Comparison of ENCODE assay signal across 24 cellular contexts in genomic region chr3:58564054-58564453, GRCh38. TPM values are rescaled to one million over a fixed set of nuclear protein-coding genes. Genes with fewer than 3 reads are reported as not detected.
DNase-seq lines count a peak whose midpoint lies in the region; ATAC-seq, FAIRE-seq and TF ChIP-seq lines count a peak whose summit lies in the region.
"Had no signal": no experiment of that assay in that cellular context is flagged by ENCODE, and none has a peak within 500 bp of the region (broad histone marks: within the 10 kb centered on the region; RNA-seq: fewer than 3 reads in every experiment).

No MANE protein-coding gene starts in this region.

- intact Hi-C loops in IMR-90 (cut with micrococcal nuclease) = loop anchor here (5.0 to 10.0 kb wide), 3 partner anchors 258 to 1071 kb away; no protein-coding TSS in a partner anchor
- intact Hi-C loops in K562 (cut with micrococcal nuclease) = no loop called here
- intact Hi-C loops in ascending aorta (cut with DNase I) = no loop called here

- BruUV-seq in IMR-90 (replicated peaks; lab: Mats Ljungman, UMichigan) = no TSS peak
- no TSS peak for BruUV-seq in K562 (replicated peaks; lab: Mats Ljungman, UMichigan)

- H4K20me1 ChIP-seq in GM23248 (ENCODE audit: insufficient read depth) (no peaks in the 10 kb centered on the region), IMR-90 (ENCODE audit: insufficient read depth, low read length) (no peaks in the 10 kb centered on the region), K562 (replicated peaks; ENCODE audit: control insufficient read depth, insufficient read depth, low read length) (peaks cover 3% of the 10 kb centered on the region; the same call in 1 of the 2 replicates)

- H3K23ac ChIP-seq in IMR-90 (ENCODE audit: low read depth, low read length) (no peak overlapping the region), neuronal stem cell (ENCODE audit: low read depth, low read length, poor library complexity) (no peak overlapping the region)

- no peaks in the 10 kb centered on the region for H3K79me2 ChIP-seq in GM23248 (ENCODE audit: insufficient read depth)
- no peaks in the 10 kb centered on the region for H3K79me2 ChIP-seq in K562 (ENCODE audit: control insufficient read depth, insufficient read depth, low read length)

- DNase-seq in GM23248 = no peak
- no peak for DNase-seq in IMR-90
- DNase-seq in K562 (ENCODE audit: extremely low read depth in 1 of 4, low spot score in 3 of 4) = no peak
- no peak for DNase-seq in neuronal stem cell (ENCODE audit: low spot score)
- DNase-seq in kidney glomerular epithelial cell (lab: John Stamatoyannopoulos, UW) = no peak
- no peak for DNase-seq in occipital lobe (lab: John Stamatoyannopoulos, UW)
- DNase-seq in ascending aorta (ENCODE audit: low spot score in 2 of 2) = no peak
- DNase-seq: DMS79 treated with DMSO at 0.1 percent for 48 hours, GF-D8, H7, Karpas-422, NCI-H1092, NCI-H1436, NCI-H187, NCI-H2081 treated with DMSO at 0.1 percent for 48 hours, NCI-H2171, NCI-H510A, NCI-H69, SJCRH30 had no signal

- no peak overlapping the region for H3K4me2 ChIP-seq in GM23248 (ENCODE audit: unreplicated experiment)
- H3K4me2 ChIP-seq in IMR-90 (ENCODE audit: low read depth, low read length) = no peak overlapping the region
- no peak overlapping the region for H3K4me2 ChIP-seq in K562 (ENCODE audit: insufficient read depth, low read length)
- H3K4me2 ChIP-seq in neuronal stem cell (ENCODE audit: insufficient read depth, low read length, poor library complexity, severe bottlenecking) = no peak overlapping the region

- H3K4me1 ChIP-seq in GM23248 (ENCODE audit: insufficient read depth) = peaks cover 38% of the 10 kb centered on the region
- H3K4me1 ChIP-seq in IMR-90 (ENCODE audit: control insufficient read depth, insufficient read depth, low read length) = peaks cover 4% of the 10 kb centered on the region; the same call in 1 of the 2 replicates
- no peaks in the 10 kb centered on the region for H3K4me1 ChIP-seq in K562 (replicated peaks in 1 of 2; ENCODE audit: control insufficient read depth in 2 of 2, insufficient read depth in 2 of 2, low read length in 2 of 2)
- peaks cover 11 to 20% of the 10 kb centered on the region in 2 donors for H3K4me1 ChIP-seq in neuronal stem cell (ENCODE audit: control insufficient read depth in 2 of 2, insufficient read depth in 1 of 2, low read depth in 1 of 2, low read length in 2 of 2)
- no peaks in the 10 kb centered on the region for H3K4me1 ChIP-seq in ascending aorta

- FAIRE-seq in K562 (lab: Jason Lieb, UNC) = no peak
- FAIRE-seq: GM12891 had no signal

- H3K27ac ChIP-seq in GM23248 (peak overlapping the region; percentile 47; the same call in 1 of the 2 replicates), IMR-90 (ENCODE audit: insufficient read depth, low read length) (no peak overlapping the region), K562 (ENCODE audit: extremely low read depth, low read depth, low read length) (no peak overlapping the region), neuronal stem cell (replicated peaks; ENCODE audit: low read length) (no peak overlapping the region), ascending aorta (no peak overlapping the region)
- H3K27ac ChIP-seq: HL-60, SJCRH30 had no signal

- H3K9me1 ChIP-seq in IMR-90 (ENCODE audit: insufficient read depth, low read length) = peaks cover 17% of the 10 kb centered on the region
- no peaks in the 10 kb centered on the region for H3K9me1 ChIP-seq in K562 (ENCODE audit: control insufficient read depth, insufficient read depth, low read length)

- no peak overlapping the region for H2BK5ac ChIP-seq in IMR-90 (ENCODE audit: low read depth, low read length, poor library complexity, severe bottlenecking)
- H2BK5ac ChIP-seq in neuronal stem cell (ENCODE audit: low read length) = peak overlapping the region; percentile 14

- 0 out of 2 replicates have a peak, but pooled peaks cover 16% of the 10 kb centered on the region for H3F3A ChIP-seq in GM23248 (ENCODE audit: insufficient read depth)

- H2BK120ac ChIP-seq in IMR-90 (ENCODE audit: low read depth, low read length) (peak overlapping the region; percentile 82), neuronal stem cell (ENCODE audit: low read depth, low read length) (no peak overlapping the region)

- dilution Hi-C loops in IMR-90 (cut with HindIII; ENCODE audit: low sequenced_read_pairs, unreplicated experiment) = no loop called here

- no peak for TF ChIP-seq RAD21 in IMR-90 (IDR thresholded peaks at IDR 0.05; ENCODE audit: low read length)
- TF ChIP-seq RAD21 in K562 (CRISPR knock-in tag; conservative IDR thresholded peaks at IDR 0.05 in 1 of 2, IDR thresholded peaks at IDR 0.05 in 1 of 2) = no peak

- no peak overlapping the region for H3K4me3 ChIP-seq in GM23248
- no peak overlapping the region for H3K4me3 ChIP-seq in IMR-90 (ENCODE audit: insufficient read depth, low read depth, low read length)
- no peak overlapping the region for H3K4me3 ChIP-seq in K562
- H3K4me3 ChIP-seq in neuronal stem cell (ENCODE audit: low read length in 2 of 2) = no peak overlapping the region
- no peak overlapping the region for H3K4me3 ChIP-seq in ascending aorta
- H3K4me3 ChIP-seq: Peyer's patch, SJCRH30 had no signal

- H3K27me3 ChIP-seq in GM23248 (replicated peaks; ENCODE audit: insufficient read depth) = no peaks in the 10 kb centered on the region
- no peaks in the 10 kb centered on the region for H3K27me3 ChIP-seq in IMR-90 (ENCODE audit: control insufficient read depth, insufficient read depth, low read length)
- peaks cover 0 to 43% of the 10 kb centered on the region in 2 experiments; a peak in 2 of 5 replicates for H3K27me3 ChIP-seq in K562 (ENCODE audit: control insufficient read depth in 2 of 2, insufficient read depth in 2 of 2, low read length in 2 of 2)
- H3K27me3 ChIP-seq in neuronal stem cell (ENCODE audit: control insufficient read depth in 3 of 3, insufficient read depth in 3 of 3, low read depth in 1 of 3, low read length in 3 of 3) = no peaks in the 10 kb centered on the region
- H3K27me3 ChIP-seq in ascending aorta = no peaks in the 10 kb centered on the region
- H3K27me3 ChIP-seq: Peyer's patch, SJCRH30 had no signal

- TF ChIP-seq EP300 in K562 (IDR thresholded peaks at IDR 0.05; ENCODE audit: low read length) = no peak

- TF ChIP-seq CTCF in IMR-90 (conservative IDR thresholded peaks at IDR 0.05; ENCODE audit: low read depth, low read length) (no peak), K562 (IDR thresholded peaks at IDR 0.05 in 2 of 3, conservative IDR thresholded peaks at IDR 0.05 in 1 of 3; ENCODE audit: insufficient read depth in 2 of 3, low read depth in 1 of 3, low read length in 3 of 3) (no peak), ascending aorta (IDR thresholded peaks at IDR 0.05) (no peak)

- TF ChIP-seq POLR2A in IMR-90 (IDR thresholded peaks at IDR 0.05; ENCODE audit: low read depth, low read length) (no peak), K562 (conservative IDR thresholded peaks at IDR 0.05) (no peak)

- 68 to 78% methylated on average over 1 of the region's 1 CpG for WGBS in GM23248 (ENCODE audit: low coverage in 1 of 2, low lambda C conversion rate in 2 of 2, missing lambda C conversion rate in 2 of 2), 2 experiments
- 100% methylated on average over 1 of the region's 1 CpG; no CpG with 5 or more reads in 1 of the 2 experiments for WGBS in IMR-90 (ENCODE audit: extremely low coverage in 2 of 2, insufficient read length in 1 of 2), 2 experiments
- 0% methylated on average over 1 of the region's 1 CpG for WGBS in K562 (ENCODE audit: insufficient coverage, low coverage, missing lambda C conversion rate)
- WGBS in neuronal stem cell (ENCODE audit: extremely low coverage in 2 of 2, insufficient read length in 2 of 2, insufficient replicate concordance in 1 of 2), 2 donors = no CpG with 5 or more reads among the region's 1 CpG

- no peak overlapping the region for H3K18ac ChIP-seq in IMR-90 (ENCODE audit: low read depth, low read length)
- peak overlapping the region; percentile 57 for H3K18ac ChIP-seq in neuronal stem cell (ENCODE audit: low read length)

- H4K8ac ChIP-seq in IMR-90 (ENCODE audit: low read depth in 2 of 2, low read length in 2 of 2) (peak overlapping the region in 1 of 2 experiments; percentile 53; a peak in 1 of 4 replicates), neuronal stem cell (ENCODE audit: low read depth, low read length) (no peak overlapping the region)

- H2AFZ ChIP-seq in GM23248 (no peak overlapping the region), IMR-90 (replicated peaks; ENCODE audit: low read length, poor library complexity) (no peak overlapping the region), K562 (ENCODE audit: low read depth, low read length) (no peak overlapping the region), neuronal stem cell (ENCODE audit: low read length) (no peak overlapping the region)

- H3K9ac ChIP-seq in GM23248 (no peak overlapping the region), IMR-90 (ENCODE audit: low read depth, low read length) (no peak overlapping the region), K562 (ENCODE audit: insufficient read depth in 1 of 2, low read depth in 2 of 2, low read length in 2 of 2) (no peak overlapping the region), neuronal stem cell (ENCODE audit: low read depth, low read length, poor library complexity) (no peak overlapping the region)

- H3K4ac ChIP-seq in IMR-90 (ENCODE audit: low read depth, low read length) (peak overlapping the region; percentile 65), neuronal stem cell (ENCODE audit: low read length) (no peak overlapping the region)

- H3K9me3 ChIP-seq in GM23248 (ENCODE audit: low read depth) (no peaks in the 10 kb centered on the region), IMR-90 (ENCODE audit: control insufficient read depth, insufficient read depth, low read length) (no peaks in the 10 kb centered on the region), K562 (replicated peaks; ENCODE audit: control insufficient read depth, insufficient read depth, low read depth, low read length) (no peaks in the 10 kb centered on the region), neuronal stem cell (replicated peaks in 1 of 2; ENCODE audit: control insufficient read depth in 2 of 2, insufficient read depth in 1 of 2, low read depth in 1 of 2, low read length in 2 of 2) (peaks cover 0 to 6% of the 10 kb centered on the region in 2 donors), ascending aorta (no peaks in the 10 kb centered on the region)
- H3K9me3 ChIP-seq: Peyer's patch, SJCRH30 had no signal

- H3K9me2 ChIP-seq in GM23248 (ENCODE audit: insufficient read depth) = no peaks in the 10 kb centered on the region

- CTCF ChIA-PET in IMR-90 (lab: Yijun Ruan, JAX) (no interaction called here), K562 (lab: Yijun Ruan, JAX; ENCODE audit: low intra/inter-chr PET ratio) (no interaction called here)

- in situ Hi-C loops in GM23248 (cut with MboI) = no loop called here
- in situ Hi-C loops in IMR-90 (cut with MboI; ENCODE audit: low sequenced_read_pairs) = loop anchor here (5.0 to 25.0 kb wide), 2 partner anchors 63 to 423 kb away; no protein-coding TSS in a partner anchor
- in situ Hi-C loops in K562 (cut with MboI) = no loop called here

- no peak overlapping the region for H2AK9ac ChIP-seq in IMR-90 (replicated peaks; ENCODE audit: low read depth, low read length, poor library complexity)

- peak overlapping the region; percentile 30 for H2BK12ac ChIP-seq in neuronal stem cell (ENCODE audit: low read length)

- H4K5ac ChIP-seq in IMR-90 (ENCODE audit: low read depth, low read length) = no peak overlapping the region

- H2BK20ac ChIP-seq in IMR-90 (ENCODE audit: low read depth, low read length) = peak overlapping the region; percentile 79

- H2BK15ac ChIP-seq in IMR-90 (ENCODE audit: low read depth, low read length) (0 out of 3 replicates have a peak overlapping the region, but pooled peaks have one; percentile 72), neuronal stem cell (ENCODE audit: low read length) (peak overlapping the region; percentile 81)

- H2AK5ac ChIP-seq in IMR-90 (ENCODE audit: low read depth, low read length) (peak overlapping the region; percentile 61; the same call in 1 of the 2 replicates), neuronal stem cell (ENCODE audit: low read depth, low read length) (no peak overlapping the region)

- H3K36me3 ChIP-seq in GM23248 (ENCODE audit: low read depth) (no peaks in the 10 kb centered on the region), IMR-90 (ENCODE audit: control insufficient read depth, insufficient read depth, low read length) (no peaks in the 10 kb centered on the region), K562 (ENCODE audit: control insufficient read depth, insufficient read depth, low read length) (no peaks in the 10 kb centered on the region), neuronal stem cell (replicated peaks in 1 of 2; ENCODE audit: control insufficient read depth in 2 of 2, insufficient read depth in 2 of 2, low read length in 2 of 2) (no peaks in the 10 kb centered on the region), ascending aorta (no peaks in the 10 kb centered on the region)
- H3K36me3 ChIP-seq: Peyer's patch, SJCRH30 had no signal

- H3K79me1 ChIP-seq in IMR-90 (ENCODE audit: low read depth in 1 of 2, low read length in 2 of 2) (no peaks in the 10 kb centered on the region), neuronal stem cell (ENCODE audit: low read depth, low read length) (no peaks in the 10 kb centered on the region)

- POLR2A ChIA-PET in IMR-90 (lab: Charles Lee; ENCODE audit: unreplicated experiment) = no interaction called here
- POLR2A ChIA-PET in K562 (lab: Yijun Ruan, JAX) = no interaction called here

- peak overlapping the region; percentile 29; the same call in 1 of the 2 replicates for H3K14ac ChIP-seq in IMR-90 (replicated peaks; ENCODE audit: low read depth, low read length)
- no peak overlapping the region for H3K14ac ChIP-seq in neuronal stem cell (ENCODE audit: low read length)

- H4K91ac ChIP-seq in IMR-90 (ENCODE audit: insufficient read depth, low read depth, low read length) (peak overlapping the region; percentile 68), neuronal stem cell (ENCODE audit: low read depth, low read length, poor library complexity) (no peak overlapping the region)

- no peak overlapping the region for H3K56ac ChIP-seq in IMR-90 (ENCODE audit: extremely low read depth, insufficient read depth, low read length)

- ATAC-seq in IMR-90 (ENCODE audit: low read depth) = no peak
- no peak for ATAC-seq in K562
- no peak for ATAC-seq in HG03457 (IDR thresholded peaks at IDR 0.05; ENCODE audit: unreplicated experiment)

RNA-seq across cellular contexts. Expression of gene FAM107A, which starts 13.1 kb away (rescaled TPM):
- 0.22 TPM in 1 of 2 replicates, not detected in the other for total RNA-seq in GM23248 (2014; rRNA removed; shearing (Covaris generic))
- polyA plus RNA-seq in GM23248 (2016; fragmentation: Nextera tagmentation; extraction: Ambion mirVana) = 0.09 and 0.13 TPM in 2 replicates
- total RNA-seq in IMR-90 (2012; rRNA removed) = not detected in 2 replicates
- polyA plus RNA-seq in IMR-90 (2012; rRNA removed) = not detected in 2 replicates
- not detected in 2 replicates for polyA plus RNA-seq in IMR-90 (2012; cell fraction: cytosol; rRNA removed)
- 0.05 and 0.07 TPM in 2 replicates for polyA plus RNA-seq in IMR-90 (2012; cell fraction: nucleus; rRNA removed; ENCODE audit: low replicate concordance)
- total RNA-seq in K562 (2011; cell fraction: chromatin; rRNA removed; ENCODE audit: low replicate concordance) = not detected in 2 replicates
- not detected in 2 replicates for total RNA-seq in K562 (2011; cell fraction: nucleolus; rRNA removed)
- total RNA-seq in K562 (2011; cell fraction: nucleoplasm; rRNA removed) = not detected in 2 replicates
- not detected in 2 replicates for total RNA-seq in K562 (2014; rRNA removed)
- not detected in 2 replicates for total RNA-seq in K562 (2014; rRNA removed; fragmentation: Illumina TruSeq; extraction: Trizol)
- total RNA-seq in K562 (2015; rRNA removed; fragmentation: Illumina TruSeq; extraction: Trizol) = not detected in 2 replicates
- 0.07 TPM in 1 of 2 replicates, not detected in the other for total RNA-seq in K562 (2021)
- not detected in 2 replicates for polyA plus RNA-seq in K562 (2011; rRNA removed)
- not detected in 2 replicates for polyA plus RNA-seq in K562 (2011; cell fraction: cytosol; rRNA removed)
- polyA plus RNA-seq in K562 (2011; cell fraction: nucleus; rRNA removed) = not detected in 2 replicates
- not detected in 2 replicates for polyA plus RNA-seq in K562 (2012)
- polyA plus RNA-seq in K562 (2014; fragmentation: Illumina TruSeq; extraction: Trizol) = not detected in 2 replicates
- not detected for polyA plus RNA-seq in K562 (2014; fragmentation: Nextera tagmentation; extraction: Ambion mirVana)
- not detected in 2 replicates for polyA plus RNA-seq in K562 (2014; rRNA removed)
- polyA minus RNA-seq in K562 (2011; rRNA and poly(A)+ RNA removed) = not detected in 2 replicates
- not detected in 2 replicates for polyA minus RNA-seq in K562 (2011; cell fraction: cytosol; rRNA and poly(A)+ RNA removed)
- not detected in 2 replicates for polyA minus RNA-seq in K562 (2011; cell fraction: nucleus; rRNA and poly(A)+ RNA removed)
- polyA plus RNA-seq in neuronal stem cell (2013, experiment 1 of 2) = 2.1 TPM
- 2.0 TPM for polyA plus RNA-seq in neuronal stem cell (2013, experiment 2 of 2)
- 24.8 TPM for total RNA-seq in occipital lobe
- 93.4 TPM for total RNA-seq in ascending aorta
- total RNA-seq: Calu3 had no signal

RNA-seq across cellular contexts. Expression of gene ACOX2, which starts 27.1 kb away (rescaled TPM):
- total RNA-seq in GM23248 (2014; rRNA removed; shearing (Covaris generic)) = 7.5 and 9.7 TPM in 2 replicates
- polyA plus RNA-seq in GM23248 (2016; fragmentation: Nextera tagmentation; extraction: Ambion mirVana) = 19.9 and 23.6 TPM in 2 replicates
- total RNA-seq in IMR-90 (2012; rRNA removed) = 15.6 and 17.8 TPM in 2 replicates
- polyA plus RNA-seq in IMR-90 (2012; rRNA removed) = 26.8 and 32.9 TPM in 2 replicates
- 17.9 and 19.5 TPM in 2 replicates for polyA plus RNA-seq in IMR-90 (2012; cell fraction: cytosol; rRNA removed)
- polyA plus RNA-seq in IMR-90 (2012; cell fraction: nucleus; rRNA removed; ENCODE audit: low replicate concordance) = 137 and 183 TPM in 2 replicates
- total RNA-seq in K562 (2011; cell fraction: chromatin; rRNA removed; ENCODE audit: low replicate concordance) = not detected in 2 replicates
- total RNA-seq in K562 (2011; cell fraction: nucleolus; rRNA removed) = not detected in 2 replicates
- not detected in 2 replicates for total RNA-seq in K562 (2011; cell fraction: nucleoplasm; rRNA removed)
- not detected in 2 replicates for total RNA-seq in K562 (2014; rRNA removed)
- not detected in 2 replicates for total RNA-seq in K562 (2014; rRNA removed; fragmentation: Illumina TruSeq; extraction: Trizol)
- not detected in 2 replicates for total RNA-seq in K562 (2015; rRNA removed; fragmentation: Illumina TruSeq; extraction: Trizol)
- total RNA-seq in K562 (2021) = not detected in 2 replicates
- not detected in 2 replicates for polyA plus RNA-seq in K562 (2011; rRNA removed)
- not detected in 2 replicates for polyA plus RNA-seq in K562 (2011; cell fraction: cytosol; rRNA removed)
- not detected in 2 replicates for polyA plus RNA-seq in K562 (2011; cell fraction: nucleus; rRNA removed)
- polyA plus RNA-seq in K562 (2012) = 0.25 TPM in 1 of 2 replicates, not detected in the other
- not detected in 2 replicates for polyA plus RNA-seq in K562 (2014; fragmentation: Illumina TruSeq; extraction: Trizol)
- polyA plus RNA-seq in K562 (2014; fragmentation: Nextera tagmentation; extraction: Ambion mirVana) = under 1 TPM in 1 of 2 experiments, not detected in 1; 0.15 TPM
- polyA plus RNA-seq in K562 (2014; rRNA removed) = not detected in 2 replicates
- polyA minus RNA-seq in K562 (2011; rRNA and poly(A)+ RNA removed) = 0.63 TPM in 1 of 2 replicates, not detected in the other
- not detected in 2 replicates for polyA minus RNA-seq in K562 (2011; cell fraction: cytosol; rRNA and poly(A)+ RNA removed)
- not detected in 2 replicates for polyA minus RNA-seq in K562 (2011; cell fraction: nucleus; rRNA and poly(A)+ RNA removed)
- polyA plus RNA-seq in neuronal stem cell (2013, experiment 1 of 2) = 6.1 TPM
- polyA plus RNA-seq in neuronal stem cell (2013, experiment 2 of 2) = 5.8 TPM
- total RNA-seq in occipital lobe = 0.78 TPM
- total RNA-seq in ascending aorta = 32.6 TPM

Comparison
In these comparisons a context has a peak if more than half of its experiments do, and no peak if none do; other contexts are left out.
1. RNA of gene FAM107A, which starts 13.1 kb away (total RNA-seq): 93.4 TPM in ascending aorta (single experiment) and 24.8 TPM in occipital lobe (single experiment); 0.22 TPM in GM23248, not detected in IMR-90 and 0.07 TPM in K562; every median in the first group is over 10 times any median in the second.